In genomic region chr3:71859128-71859519, GRCh38 we compare ENCODE assay signal across 1 cellular context.
TF ChIP-seq lines count a peak whose summit lies in the region.

No MANE protein-coding gene starts in this region.

TF ChIP-seq in WTC11, 78 proteins besides CTCF, POLR2A, EP300 and RAD21 (continued from another document):
- TF ChIP-seq USF1 (CRISPR knock-in tag; IDR thresholded peaks at IDR 0.05) (no peak), ZNF138 (CRISPR knock-in tag; conservative IDR thresholded peaks at IDR 0.05) (no peak)
